12 cellular contexts compared by ENCODE assay signal in genomic region chr19:372306-372890, GRCh38. TPM values are rescaled to one million over a fixed set of nuclear protein-coding genes. Genes with fewer than 3 reads are reported as not detected.
A peak's percentile ranks its signal among the peaks of the same experiment; 100 is the strongest.
DNase-seq lines count a peak whose midpoint lies in the region; ATAC-seq, FAIRE-seq and TF ChIP-seq lines count a peak whose summit lies in the region.
"Had no signal": no experiment of that assay in that cellular context is flagged by ENCODE, and none has a peak within 500 bp of the region (broad histone marks: within the 10 kb centered on the region; RNA-seq: fewer than 3 reads in every experiment).

No MANE protein-coding gene starts in this region.

- intact Hi-C loops in heart left ventricle (cut with DNase I) = no loop called here
- intact Hi-C loops in stomach (cut with DNase I; ENCODE audit: low total_unique reads) = no loop called here
- intact Hi-C loops in kidney (cut with DNase I) = no loop called here

- no peak for TF ChIP-seq POLR2A in heart left ventricle (IDR thresholded peaks at IDR 0.05)
- no peak for TF ChIP-seq POLR2A in stomach (IDR thresholded peaks at IDR 0.05)

- H3K9ac ChIP-seq in kidney (ENCODE audit: low read length in 2 of 2) = no peak overlapping the region

- ATAC-seq in heart left ventricle (peak; percentile 66 to 93 (median 84)), GM21515 (IDR thresholded peaks at IDR 0.05; ENCODE audit: unreplicated experiment) (no peak), GM18517 (IDR thresholded peaks at IDR 0.05; ENCODE audit: unreplicated experiment) (no peak)
- ATAC-seq: A549 had no signal

- peaks cover 0 to 19% (median 14%) of the 10 kb centered on the region in 12 donors for H3K4me1 ChIP-seq in heart left ventricle
- H3K4me1 ChIP-seq in stomach = peaks cover 0 to 5% (median 0%) of the 10 kb centered on the region in 4 donors
- no peaks in the 10 kb centered on the region for H3K4me1 ChIP-seq in kidney (ENCODE audit: control insufficient read depth in 1 of 2, insufficient read depth in 1 of 2, low read depth in 1 of 2, low read length in 2 of 2)
- H3K4me1 ChIP-seq: A549 had no signal

- H3K36me3 ChIP-seq in heart left ventricle = no peaks in the 10 kb centered on the region
- no peaks in the 10 kb centered on the region for H3K36me3 ChIP-seq in stomach
- no peaks in the 10 kb centered on the region for H3K36me3 ChIP-seq in kidney (ENCODE audit: control insufficient read depth in 1 of 2, insufficient read depth in 2 of 2, low read length in 2 of 2)

- WGBS in heart left ventricle, 4 donors = 34 to 51% (median 36%) methylated on average over 13 to 14 of the region's 14 CpGs
- WGBS in stomach, 5 donors = 41 to 51% (median 48%) methylated on average over 14 of the region's 14 CpGs

- DNase-seq in NCI-H2081 (lab: John Stamatoyannopoulos, UW) (peak; percentile 65 to 82), NCI-H2081 treated with DMSO at 0.1 percent for 48 hours (lab: John Stamatoyannopoulos, UW) (no peak), heart left ventricle (peak; percentile 67 to 86 (median 81)), stomach (peak; percentile 31), kidney (no peak)

- TF ChIP-seq EP300 in stomach (IDR thresholded peaks at IDR 0.05) = no peak

- H3K27me3 ChIP-seq in heart left ventricle (peaks cover 0 to 45% (median 7%) of the 10 kb centered on the region in 9 donors), stomach (peaks cover 0 to 83% (median 33%) of the 10 kb centered on the region in 3 donors)

- peak overlapping the region; percentile 38 for H3K27ac ChIP-seq in VCaP
- H3K27ac ChIP-seq in heart left ventricle = peak overlapping the region in 1 of 12 donors; percentile 14
- no peak overlapping the region for H3K27ac ChIP-seq in stomach
- no peak overlapping the region for H3K27ac ChIP-seq in kidney (ENCODE audit: low read depth in 2 of 2, low read length in 2 of 2)
- H3K27ac ChIP-seq: A549 had no signal

- FAIRE-seq in kidney (lab: Jason Lieb, UNC) = no peak
- FAIRE-seq: A549 had no signal

- no peak for TF ChIP-seq CTCF in VCaP (conservative IDR thresholded peaks at IDR 0.05)
- TF ChIP-seq CTCF in heart left ventricle (IDR thresholded peaks at IDR 0.05) = no peak
- TF ChIP-seq CTCF in stomach (IDR thresholded peaks at IDR 0.05) = no peak
- no peak for TF ChIP-seq CTCF in kidney (IDR thresholded peaks at IDR 0.05; ENCODE audit: borderline replicate concordance, extremely low read depth, insufficient read depth)

- H3K9me3 ChIP-seq in heart left ventricle = no peaks in the 10 kb centered on the region
- H3K9me3 ChIP-seq in stomach = no peaks in the 10 kb centered on the region
- no peaks in the 10 kb centered on the region for H3K9me3 ChIP-seq in kidney (ENCODE audit: control insufficient read depth in 1 of 2, low read length in 2 of 2)
- H3K9me3 ChIP-seq: A549 had no signal

- H3K4me3 ChIP-seq in heart left ventricle (no peak overlapping the region), stomach (no peak overlapping the region), kidney (ENCODE audit: low read length in 2 of 2) (no peak overlapping the region)
- H3K4me3 ChIP-seq: A549 had no signal

RNA-seq across cellular contexts. Expression of gene MIER2, which starts 27.8 kb away (rescaled TPM):
- total RNA-seq in heart left ventricle (10 to 100 TPM; 15.7 to 30.3 (median 19.5) TPM), stomach (10 to 100 TPM in 4 of 5 donors, 1 to 10 TPM in 1; 5.8 to 29.6 (median 13.6) TPM), kidney (23.4 TPM)
- polyA plus RNA-seq in heart left ventricle (10 to 100 TPM; 18.7 to 22.2 TPM), stomach (10 to 100 TPM in 2 of 3 donors, 1 to 10 TPM in 1; 8.4 to 13.4 (median 12.1) TPM), kidney (ENCODE audit: insufficient read depth, low read depth, low replicate concordance) (18.4 TPM)

RNA-seq across cellular contexts. Expression of gene C2CD4C, which starts 36.5 kb away (rescaled TPM):
- total RNA-seq in heart left ventricle (1 to 10 TPM in 5 of 9 donors, under 1 TPM in 4; 0.12 to 2.2 (median 1.1) TPM), stomach (1 to 10 TPM in 1 of 5 donors, under 1 TPM in 1, not detected in 3; 0.73 to 9.3 TPM), kidney (1.9 TPM)
- polyA plus RNA-seq in heart left ventricle (1 to 10 TPM; 1.3 to 1.4 TPM), stomach (under 1 TPM; 0.31 to 0.61 (median 0.55) TPM), kidney (ENCODE audit: insufficient read depth, low read depth, low replicate concordance) (0.99 TPM)
- total RNA-seq: activated CD8-positive, alpha-beta memory T cell treated with anti-CD3 and anti-CD28 coated beads for 36 hours; T-helper 1 cell treated with Interleukin-12 subunit alpha and Interleukin-12 subunit beta and Interleukin-4 antibody, amounts not matched to agents 30 ng/mL and 1 ng/mL, for 36 hours had no signal
- polyA plus RNA-seq: aorta had no signal

Comparison
In these comparisons a context has a peak if more than half of its experiments do, and no peak if none do; other contexts are left out.
1. DNase-seq: peak in NCI-H2081 (2 of 2), heart left ventricle (5 of 5) and stomach (single experiment); none in NCI-H2081 treated with DMSO at 0.1 percent for 48 hours (single experiment) and kidney (single experiment).
2. ATAC-seq: peak in heart left ventricle (4 of 4); none in GM21515 (single experiment) and GM18517 (single experiment).